In genomic region chr15:73403171-73403570, GRCh38 we compare ENCODE assay signal across 20 cellular contexts. TPM values are rescaled to one million over a fixed set of nuclear protein-coding genes. Genes with fewer than 3 reads are reported as not detected.
A peak's percentile ranks its signal among the peaks of the same experiment; 100 is the strongest.
DNase-seq lines count a peak whose midpoint lies in the region; ATAC-seq, FAIRE-seq and TF ChIP-seq lines count a peak whose summit lies in the region.
"Had no signal": no experiment of that assay in that cellular context is flagged by ENCODE, and none has a peak within 500 bp of the region (broad histone marks: within the 10 kb centered on the region; RNA-seq: fewer than 3 reads in every experiment).

No MANE protein-coding gene starts in this region.

- TF ChIP-seq CTCF in bronchial epithelial cell (IDR thresholded peaks at IDR 0.05; ENCODE audit: insufficient read depth, low read length, severe bottlenecking) (no peak), heart left ventricle (IDR thresholded peaks at IDR 0.05) (no peak)

- intact Hi-C loops in heart left ventricle (cut with DNase I), result no loop called here

- no peak for TF ChIP-seq POLR2A in heart left ventricle (IDR thresholded peaks at IDR 0.05)

- H3K27ac ChIP-seq in heart left ventricle, result no peak overlapping the region
- H3K27ac ChIP-seq: C4-2B, SJSA1 had no signal

- H3K27me3 Mint-ChIP-seq in T-helper 2 cell treated with Interferon-gamma antibody and Interleukin-4, amounts not matched to agents 5 μg/mL and 100 μg/mL, for 36 hours (ENCODE audit: low read depth), result peaks cover 11% of the 10 kb centered on the region

- peaks cover 0 to under 1% (median 0%) of the 10 kb centered on the region in 12 donors for H3K4me1 ChIP-seq in heart left ventricle
- H3K4me1 ChIP-seq: SJSA1 had no signal

- peak; percentile 26 for DNase-seq in NK-92 treated with Interleukin-12 subunit alpha and Interleukin-12 subunit beta, amount 100 ng/mL, for 24 hours (lab: John Stamatoyannopoulos, UW)
- DNase-seq in NK-92 (lab: John Stamatoyannopoulos, UW; ENCODE audit: unreplicated experiment) (no peak), NCI-H226 (peak; percentile 85), bronchial epithelial cell (ENCODE audit: low read depth) (peak; percentile 20), renal cortical epithelial cell (ENCODE audit: low read depth) (peak; percentile 21), putamen (ENCODE audit: low spot score) (no peak), heart left ventricle (no peak)
- no peak for DNase-seq in T-helper 2 cell treated with Interferon-gamma antibody and Interleukin-4, amounts not matched to agents 5 μg/mL and 100 μg/mL, for 36 hours (ENCODE audit: low spot score)
- DNase-seq: 8988T, COR-L47, DMS153, Karpas-422, NCI-H1436, NCI-H2029 treated with DMSO at 0.1 percent for 48 hours, NCI-H524, RPMI8226 had no signal

- H3K9me3 Mint-ChIP-seq in T-helper 2 cell treated with Interferon-gamma antibody and Interleukin-4, amounts not matched to agents 5 μg/mL and 100 μg/mL, for 36 hours, result no peaks in the 10 kb centered on the region

- no peaks in the 10 kb centered on the region for H3K36me3 Mint-ChIP-seq in T-helper 2 cell treated with Interferon-gamma antibody and Interleukin-4, amounts not matched to agents 5 μg/mL and 100 μg/mL, for 36 hours (ENCODE audit: low read depth)

- no peaks in the 10 kb centered on the region for H3K4me1 Mint-ChIP-seq in T-helper 2 cell treated with Interferon-gamma antibody and Interleukin-4, amounts not matched to agents 5 μg/mL and 100 μg/mL, for 36 hours (ENCODE audit: low read depth)

- FAIRE-seq in bronchial epithelial cell (lab: Jason Lieb, UNC), result no peak
- FAIRE-seq: GM12892, H54 had no signal

- no peaks in the 10 kb centered on the region for H3K9me3 ChIP-seq in heart left ventricle
- H3K9me3 ChIP-seq: SJSA1 had no signal

- no peak overlapping the region for H3K27ac Mint-ChIP-seq in T-helper 2 cell treated with Interferon-gamma antibody and Interleukin-4, amounts not matched to agents 5 μg/mL and 100 μg/mL, for 36 hours

- no peak overlapping the region for H3K4me3 Mint-ChIP-seq in T-helper 2 cell treated with Interferon-gamma antibody and Interleukin-4, amounts not matched to agents 5 μg/mL and 100 μg/mL, for 36 hours

- ATAC-seq in heart left ventricle, result no peak

- H3K36me3 ChIP-seq in bronchial epithelial cell (ENCODE audit: control insufficient read depth, insufficient read depth, low read length), result no peaks in the 10 kb centered on the region
- no peaks in the 10 kb centered on the region for H3K36me3 ChIP-seq in heart left ventricle
- H3K36me3 ChIP-seq: SJSA1 had no signal

- H3K27me3 ChIP-seq in bronchial epithelial cell (ENCODE audit: control insufficient read depth, insufficient read depth, low read length), result no peaks in the 10 kb centered on the region
- H3K27me3 ChIP-seq in heart left ventricle, result peaks cover 0 to 10% (median 0%) of the 10 kb centered on the region in 9 donors

- H3K4me3 ChIP-seq in bronchial epithelial cell (ENCODE audit: low read depth, low read length) (no peak overlapping the region), heart left ventricle (no peak overlapping the region)
- H3K4me3 ChIP-seq: SJSA1 had no signal

RNA-seq across cellular contexts. Expression of gene HCN4, which starts 34.4 kb away (rescaled TPM):
- total RNA-seq in bronchial epithelial cell (not detected in 2 replicates), renal cortical epithelial cell (0.52 and 0.94 TPM in 2 replicates), heart left ventricle (10 to 100 TPM in 4 of 9 donors, 1 to 10 TPM in 5; 6.0 to 23.0 (median 9.7) TPM)
- 1 to 10 TPM; 5.1 to 8.3 TPM for polyA plus RNA-seq in heart left ventricle
- total RNA-seq: SJSA1 had no signal

RNA-seq across cellular contexts. Expression of gene REC114, which starts 39.8 kb away (rescaled TPM):
- total RNA-seq in bronchial epithelial cell (not detected in 2 replicates), renal cortical epithelial cell (not detected in 2 replicates), heart left ventricle (under 1 TPM in 3 of 9 donors, not detected in 6; 0.32 to 0.82 (median 0.65) TPM)
- polyA plus RNA-seq in heart left ventricle, result under 1 TPM in 1 of 2 donors, not detected in 1; 0.23 TPM
- total RNA-seq: SJSA1 had no signal

Comparison
In these comparisons a context has a peak if more than half of its experiments do, and no peak if none do; other contexts are left out.
1. DNase-seq: peak in NK-92 treated with Interleukin-12 subunit alpha and Interleukin-12 subunit beta, amount 100 ng/mL, for 24 hours (single experiment), NCI-H226 (single experiment), bronchial epithelial cell (single experiment) and renal cortical epithelial cell (single experiment); none in NK-92 (single experiment), T-helper 2 cell treated with Interferon-gamma antibody and Interleukin-4, amounts not matched to agents 5 μg/mL and 100 μg/mL, for 36 hours (single experiment), putamen (single experiment) and heart left ventricle (0 of 5).